In genomic region chr3:129211772-129212171, GRCh38 we compare ENCODE assay signal across 8 cellular contexts. TPM values are rescaled to one million over a fixed set of nuclear protein-coding genes. Genes with fewer than 3 reads are reported as not detected.
DNase-seq lines count a peak whose midpoint lies in the region; ATAC-seq and TF ChIP-seq lines count a peak whose summit lies in the region.

No MANE protein-coding gene starts in this region.

- no peak for TF ChIP-seq CTCF in endodermal cell (conservative IDR thresholded peaks at IDR 0.05)
- no peak for TF ChIP-seq CTCF in neutrophil (IDR thresholded peaks at IDR 0.05)
- TF ChIP-seq CTCF in natural killer cell (IDR thresholded peaks at IDR 0.05) = no peak
- no peak for TF ChIP-seq CTCF in MM.1S (IDR thresholded peaks at IDR 0.05; ENCODE audit: low read length)

- H2AFZ ChIP-seq in MM.1S (ENCODE audit: low read length) = no peak overlapping the region

- H3K4me1 Mint-ChIP-seq in endodermal cell = no peaks in the 10 kb centered on the region
- H3K4me1 Mint-ChIP-seq in natural killer cell = no peaks in the 10 kb centered on the region

- no peaks in the 10 kb centered on the region for H3K79me2 ChIP-seq in MM.1S (ENCODE audit: low read length)

- H3K9me3 Mint-ChIP-seq in endodermal cell = no peaks in the 10 kb centered on the region
- no peaks in the 10 kb centered on the region for H3K9me3 Mint-ChIP-seq in natural killer cell

- no peak overlapping the region for H3K4me3 Mint-ChIP-seq in endodermal cell
- no peak overlapping the region for H3K4me3 Mint-ChIP-seq in natural killer cell

- H3K4me1 ChIP-seq in endodermal cell (ENCODE audit: control insufficient read depth, insufficient read depth, low read length) = no peaks in the 10 kb centered on the region
- peaks cover 14 to 15% of the 10 kb centered on the region in 2 experiments for H3K4me1 ChIP-seq in neutrophil (ENCODE audit: control insufficient read depth in 1 of 2, insufficient read depth in 1 of 2, low read depth in 1 of 2, low read length in 1 of 2)
- no peaks in the 10 kb centered on the region for H3K4me1 ChIP-seq in MM.1S (ENCODE audit: low read length)

- no peaks in the 10 kb centered on the region for H3K9me2 ChIP-seq in MM.1S (replicated peaks; ENCODE audit: insufficient read depth, low read length)

- H3K27ac ChIP-seq in endodermal cell (ENCODE audit: low read depth, low read length) (no peak overlapping the region), neutrophil (peak overlapping the region; percentile 74), MM.1S (ENCODE audit: low read length) (no peak overlapping the region)

- intact Hi-C loops in natural killer cell (cut with micrococcal nuclease) = no loop called here

- H3K27ac Mint-ChIP-seq in endodermal cell (no peak overlapping the region), natural killer cell (no peak overlapping the region)

- ATAC-seq in GM18511 (IDR thresholded peaks at IDR 0.05; ENCODE audit: unreplicated experiment) = no peak
- ATAC-seq in natural killer cell = no peak

- DNase-seq in DMS53 (lab: John Stamatoyannopoulos, UW) = peak; percentile 89
- peak; percentile 44 for DNase-seq in NCI-H345 (lab: John Stamatoyannopoulos, UW)
- peak; percentile 57 for DNase-seq in endodermal cell
- DNase-seq in GM19238 (ENCODE audit: insufficient read length, low spot score) = no peak
- DNase-seq in natural killer cell = no peak
- no peak for DNase-seq in MM.1S

- no peaks in the 10 kb centered on the region for H3K36me3 ChIP-seq in endodermal cell (ENCODE audit: control insufficient read depth, insufficient read depth, low read length)
- H3K36me3 ChIP-seq in neutrophil = no peaks in the 10 kb centered on the region
- H3K36me3 ChIP-seq in MM.1S (replicated peaks; ENCODE audit: insufficient read depth, low read length) = no peaks in the 10 kb centered on the region

- 83 to 89% methylated on average over 2 to 6 of the region's 6 CpGs for WGBS in endodermal cell (ENCODE audit: insufficient coverage in 1 of 2, insufficient read length in 1 of 2), 2 experiments

- H3K9ac ChIP-seq in endodermal cell (ENCODE audit: extremely low read depth, low read length, poor library complexity, severe bottlenecking) (no peak overlapping the region), MM.1S (ENCODE audit: low read length) (no peak overlapping the region)

- H3K27me3 ChIP-seq in endodermal cell (ENCODE audit: control insufficient read depth, insufficient read depth, low read length, poor library complexity, severe bottlenecking) (no peaks in the 10 kb centered on the region), neutrophil (no peaks in the 10 kb centered on the region), MM.1S (replicated peaks; ENCODE audit: insufficient read depth, low read length) (no peaks in the 10 kb centered on the region)

- no peaks in the 10 kb centered on the region for H4K20me1 ChIP-seq in MM.1S (ENCODE audit: insufficient read depth, low read length)

- H3K4me2 ChIP-seq in MM.1S (ENCODE audit: low read depth, low read length) = no peak overlapping the region

- H3F3A ChIP-seq in MM.1S (ENCODE audit: insufficient read depth, low read length) = no peaks in the 10 kb centered on the region

- H3K36me3 Mint-ChIP-seq in endodermal cell (ENCODE audit: low read depth) = no peaks in the 10 kb centered on the region
- H3K36me3 Mint-ChIP-seq in natural killer cell = no peaks in the 10 kb centered on the region

- no peaks in the 10 kb centered on the region for H3K27me3 Mint-ChIP-seq in endodermal cell (ENCODE audit: insufficient read depth)
- peaks cover 0 to 3% of the 10 kb centered on the region in 2 donors for H3K27me3 Mint-ChIP-seq in natural killer cell (ENCODE audit: low read depth in 2 of 2)

- H3K4me3 ChIP-seq in endodermal cell (ENCODE audit: low read length) (no peak overlapping the region), neutrophil (ENCODE audit: low read depth in 1 of 2, low read length in 1 of 2) (no peak overlapping the region), MM.1S (ENCODE audit: low read length) (no peak overlapping the region)

- H3K9me3 ChIP-seq in endodermal cell (ENCODE audit: control insufficient read depth, low read length) (no peaks in the 10 kb centered on the region), neutrophil (no peaks in the 10 kb centered on the region), MM.1S (replicated peaks; ENCODE audit: insufficient read depth, low read length) (no peaks in the 10 kb centered on the region)

RNA-seq across cellular contexts. Expression of gene CNBP, which starts 28.1 kb away (rescaled TPM):
- 100 to 1,000 TPM; 284 to 343 TPM for total RNA-seq in endodermal cell
- 344 TPM for polyA plus RNA-seq in endodermal cell (2013, experiment 1 of 2)
- 320 TPM for polyA plus RNA-seq in endodermal cell (2013, experiment 2 of 2)
- total RNA-seq in natural killer cell = 100 to 1,000 TPM; 202 to 223 (median 211) TPM

RNA-seq across cellular contexts. Expression of gene COPG1, which starts 37.6 kb away (rescaled TPM):
- total RNA-seq in endodermal cell = 100 to 1,000 TPM; 151 to 193 TPM
- polyA plus RNA-seq in endodermal cell (2013, experiment 1 of 2) = 88.8 TPM
- 90.2 TPM for polyA plus RNA-seq in endodermal cell (2013, experiment 2 of 2)
- 100 to 1,000 TPM; 127 to 141 (median 135) TPM for total RNA-seq in natural killer cell

RNA-seq across cellular contexts. Expression of gene ISY1, which starts 50.9 kb away (rescaled TPM):
- total RNA-seq in endodermal cell = 10 to 100 TPM; 28.9 to 32.9 TPM
- 24.1 TPM for polyA plus RNA-seq in endodermal cell (2013, experiment 1 of 2)
- polyA plus RNA-seq in endodermal cell (2013, experiment 2 of 2) = 19.7 TPM
- 10 to 100 TPM; 51.9 to 58.2 (median 56.1) TPM for total RNA-seq in natural killer cell

Comparison
In these comparisons a context has a peak if more than half of its experiments do, and no peak if none do; other contexts are left out.
1. DNase-seq: peak in DMS53 (single experiment), NCI-H345 (single experiment) and endodermal cell (single experiment); none in GM19238 (single experiment), natural killer cell (single experiment) and MM.1S (single experiment).